8 cellular contexts compared by ENCODE assay signal in the genomic region with DNA sequence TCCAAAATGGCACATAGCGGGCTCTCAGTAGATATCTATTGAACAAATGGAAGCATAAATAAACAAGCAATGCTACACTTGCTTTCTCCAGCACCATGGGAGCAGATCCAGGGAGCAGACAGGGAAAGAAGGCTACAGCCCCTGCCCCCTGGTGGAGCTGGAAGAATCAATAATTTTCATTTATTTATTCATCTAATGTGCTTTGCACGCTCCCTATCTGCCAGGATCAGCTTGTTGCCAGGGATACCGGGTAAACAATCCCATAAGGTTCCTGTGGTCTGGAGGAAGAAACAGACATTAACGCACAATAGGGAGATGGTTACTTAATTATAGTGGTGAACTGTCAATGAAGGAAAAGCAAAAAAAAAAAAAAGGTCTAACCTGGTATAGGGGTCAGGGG. TPM values are rescaled to one million over a fixed set of nuclear protein-coding genes. Genes with fewer than 3 reads are reported as not detected.
DNase-seq lines count a peak whose midpoint lies in the region; ATAC-seq and TF ChIP-seq lines count a peak whose summit lies in the region.

No MANE protein-coding gene starts in this region.

- in situ Hi-C loops in astrocyte of the spinal cord (cut with HindIII; ENCODE audit: low sequenced_read_pairs) = no loop called here

- DNase-seq in NCI-H146 (lab: John Stamatoyannopoulos, UW) = peak; percentile 99
- peak; percentile 52 for DNase-seq in astrocyte of the spinal cord (ENCODE audit: low read depth, low spot score)
- peak; percentile 70 for DNase-seq in left kidney (ENCODE audit: low read depth, low spot score)
- no peak for DNase-seq in cerebellar nuclear complex (lab: John Stamatoyannopoulos, UW)
- DNase-seq in cerebellum (ENCODE audit: low spot score) = no peak
- no peak for DNase-seq in SKM-1 (lab: John Stamatoyannopoulos, UW; ENCODE audit: unreplicated experiment)

- no peak for ATAC-seq in GM18870 (IDR thresholded peaks at IDR 0.05; ENCODE audit: unreplicated experiment)

- no peak overlapping the region for H3K4me3 ChIP-seq in astrocyte of the spinal cord (ENCODE audit: low read depth, low read length)

- TF ChIP-seq CTCF in C4-2B (conservative IDR thresholded peaks at IDR 0.05) (peak; percentile 46), astrocyte of the spinal cord (IDR thresholded peaks at IDR 0.05; ENCODE audit: low read depth, low read length) (peak; percentile 40)

- H3K27ac ChIP-seq in C4-2B = no peak overlapping the region

RNA-seq across cellular contexts. Expression of a gene that starts 40.1 kb away (rescaled TPM):
- 158 TPM for total RNA-seq in cerebellum

RNA-seq across cellular contexts. Expression of a gene that starts 47.3 kb away (rescaled TPM):
- total RNA-seq in cerebellum = 34.8 TPM

Comparison
In these comparisons a context has a peak if more than half of its experiments do, and no peak if none do; other contexts are left out.
1. DNase-seq: peak in NCI-H146 (single experiment), astrocyte of the spinal cord (single experiment) and left kidney (single experiment); none in cerebellar nuclear complex (0 of 2), cerebellum (single experiment) and SKM-1 (single experiment).